In genomic region chr16:48445782-48446533, GRCh38 we compare ENCODE assay signal across 13 cellular contexts.
"Had no signal": no experiment of that assay in that cellular context is flagged by ENCODE, and none has a peak within 500 bp of the region (broad histone marks: within the 10 kb centered on the region; RNA-seq: fewer than 3 reads in every experiment).

No MANE protein-coding gene starts in this region.

- H3K9me3 Mint-ChIP-seq: activated naive CD4-positive, alpha-beta T cell treated with anti-CD3 and anti-CD28 coated beads, Interleukin-2, amount 10 ng/mL, durations not matched to agents 7 days and 5 days; T-helper 2 cell treated with Interferon-gamma antibody and Interleukin-4, amounts not matched to agents 5 μg/mL and 100 μg/mL, for 36 hours had no signal

- H3K36me3 Mint-ChIP-seq: activated naive CD4-positive, alpha-beta T cell treated with anti-CD3 and anti-CD28 coated beads, Interleukin-2, amount 10 ng/mL, durations not matched to agents 7 days and 5 days had no signal

- H3K36me3 ChIP-seq: cardiac muscle cell, esophagus muscularis mucosa, suprapubic skin had no signal

- H3K4me3 ChIP-seq: cardiac muscle cell, esophagus muscularis mucosa, skin epidermis, suprapubic skin had no signal

- H3K4me1 Mint-ChIP-seq: activated naive CD4-positive, alpha-beta T cell treated with anti-CD3 and anti-CD28 coated beads, Interleukin-2, amount 10 ng/mL, durations not matched to agents 7 days and 5 days had no signal

- DNase-seq: activated CD4-positive, alpha-beta T cell treated with anti-CD3 and anti-CD28 coated beads, Interleukin-2, amount 50 U/mL, for 4 hours; activated CD4-positive, CD25-positive, alpha-beta regulatory T cell treated with anti-CD3 and anti-CD28 coated beads, Interleukin-2, amount 50 U/mL, for 72 hours; activated naive CD4-positive, alpha-beta T cell treated with anti-CD3 and anti-CD28 coated beads, Interleukin-2, amount 10 ng/mL, durations not matched to agents 7 days and 5 days; activated T-cell treated with anti-CD3 and anti-CD28 coated beads, Interleukin-2, amount 50 U/mL, for 1 hour; left cardiac atrium; stimulated activated CD4-positive, alpha-beta T cell treated with anti-CD3 and anti-CD28 coated beads, Interleukin-4, amount 100 ng/mL, for 4 hours; stimulated activated CD8-positive, alpha-beta memory T cell treated with anti-CD3 and anti-CD28 coated beads, Interleukin-4, amount 100 ng/mL, for 48 hours; stimulated activated naive CD4-positive, alpha-beta T cell treated with Interleukin-2 at 50 U/mL for 16 hours had no signal

- H3K4me3 Mint-ChIP-seq: activated naive CD4-positive, alpha-beta T cell treated with anti-CD3 and anti-CD28 coated beads, Interleukin-2, amount 10 ng/mL, durations not matched to agents 7 days and 5 days; T-helper 2 cell treated with Interferon-gamma antibody and Interleukin-4, amounts not matched to agents 5 μg/mL and 100 μg/mL, for 36 hours had no signal

- H3K9me3 ChIP-seq: esophagus muscularis mucosa, suprapubic skin had no signal

- H3K27ac Mint-ChIP-seq: activated naive CD4-positive, alpha-beta T cell treated with anti-CD3 and anti-CD28 coated beads, Interleukin-2, amount 10 ng/mL, durations not matched to agents 7 days and 5 days; T-helper 2 cell treated with Interferon-gamma antibody and Interleukin-4, amounts not matched to agents 5 μg/mL and 100 μg/mL, for 36 hours had no signal

- H3K27me3 ChIP-seq: cardiac muscle cell, esophagus muscularis mucosa, suprapubic skin had no signal

- H3K27ac ChIP-seq: cardiac muscle cell had no signal
